In the genomic region with DNA sequence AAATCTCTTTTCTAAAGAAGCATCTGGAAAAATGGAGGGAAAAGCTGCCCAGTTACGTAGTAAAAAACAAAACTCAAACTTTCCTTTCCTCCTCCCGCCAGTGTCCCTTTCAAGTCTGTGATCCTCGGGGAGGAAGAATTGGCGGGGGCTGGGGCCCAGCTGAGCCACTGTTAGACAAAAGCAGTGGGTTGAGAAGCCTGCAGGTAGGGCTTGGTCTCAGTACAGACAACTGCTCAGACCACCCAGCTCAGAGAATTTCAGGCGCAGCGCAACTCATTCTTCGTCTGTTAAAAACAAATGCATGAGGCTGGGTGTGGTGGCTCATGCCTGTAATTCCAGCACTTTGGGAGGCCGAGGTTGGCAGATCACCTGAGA, we compare ENCODE assay signal across 17 cellular contexts.
DNase-seq lines count a peak whose midpoint lies in the region; ATAC-seq, FAIRE-seq and TF ChIP-seq lines count a peak whose summit lies in the region.
"Had no signal": no experiment of that assay in that cellular context is flagged by ENCODE, and none has a peak within 500 bp of the region (broad histone marks: within the 10 kb centered on the region; RNA-seq: fewer than 3 reads in every experiment).

No MANE protein-coding gene starts in this region.

- H3K4me3 ChIP-seq in ascending aorta (peak overlapping the region in 1 of 2 donors; percentile 12), kidney (ENCODE audit: low read length in 2 of 2) (no peak overlapping the region), subcutaneous abdominal adipose tissue (ENCODE audit: low read depth in 1 of 5, low read length in 5 of 5) (no peak overlapping the region)
- H3K4me3 ChIP-seq: HAP-1 had no signal

- H3K36me3 ChIP-seq in ascending aorta (no peaks in the 10 kb centered on the region), kidney (ENCODE audit: control insufficient read depth in 1 of 2, insufficient read depth in 2 of 2, low read length in 2 of 2) (no peaks in the 10 kb centered on the region), subcutaneous abdominal adipose tissue (ENCODE audit: control insufficient read depth in 5 of 5, insufficient read depth in 5 of 5, low read length in 5 of 5) (no peaks in the 10 kb centered on the region)
- H3K36me3 ChIP-seq: HAP-1 had no signal

- H3K9me3 ChIP-seq in ascending aorta (no peaks in the 10 kb centered on the region), kidney (ENCODE audit: control insufficient read depth in 1 of 2, low read length in 2 of 2) (no peaks in the 10 kb centered on the region), subcutaneous abdominal adipose tissue (ENCODE audit: control insufficient read depth in 5 of 5, low read length in 5 of 5) (no peaks in the 10 kb centered on the region)
- H3K9me3 ChIP-seq: HAP-1 had no signal

- H3K27ac ChIP-seq in ascending aorta (peak overlapping the region; percentile 91), kidney (ENCODE audit: low read depth in 2 of 2, low read length in 2 of 2) (peak overlapping the region; percentile 87 to 89), subcutaneous abdominal adipose tissue (ENCODE audit: low read depth, low read length) (peak overlapping the region; percentile 19)
- H3K27ac ChIP-seq: RWPE1 had no signal

- peaks cover 16 to 43% of the 10 kb centered on the region in 2 donors for H3K4me1 ChIP-seq in ascending aorta
- H3K4me1 ChIP-seq in kidney (ENCODE audit: control insufficient read depth in 1 of 2, insufficient read depth in 1 of 2, low read depth in 1 of 2, low read length in 2 of 2), result peaks cover 19% of the 10 kb centered on the region in 2 donors
- peaks cover 0 to 37% (median 29%) of the 10 kb centered on the region in 5 donors for H3K4me1 ChIP-seq in subcutaneous abdominal adipose tissue (ENCODE audit: control insufficient read depth in 5 of 5, insufficient read depth in 5 of 5, low read length in 5 of 5)
- H3K4me1 ChIP-seq: HAP-1 had no signal

- FAIRE-seq in kidney (lab: Jason Lieb, UNC), result no peak
- FAIRE-seq: A204.1, GM19239, HTR-8/SVneo had no signal

- DNase-seq in ELF-1 (ENCODE audit: low read depth, low spot score), result peak; percentile 69
- no peak for DNase-seq in ascending aorta (ENCODE audit: low spot score in 2 of 2)
- no peak for DNase-seq in kidney
- DNase-seq in NCI-H345 (lab: John Stamatoyannopoulos, UW), result no peak
- no peak for DNase-seq in GM19238 (ENCODE audit: insufficient read length, low spot score)
- DNase-seq: DMS 273 treated with DMSO at 0.1 percent for 48 hours, NCI-H1417, NCI-H1930, NCI-H446 treated with DMSO at 0.1 percent for 48 hours, PC-3 had no signal

- intact Hi-C loops in ascending aorta (cut with DNase I) (no loop called here), kidney (cut with DNase I) (no loop called here)

- H3K9ac ChIP-seq in kidney (ENCODE audit: low read length in 2 of 2), result peak overlapping the region in 1 of 2 donors; percentile 47
- H3K9ac ChIP-seq in subcutaneous abdominal adipose tissue (ENCODE audit: low read length in 5 of 5), result no peak overlapping the region

- TF ChIP-seq CTCF in ascending aorta (IDR thresholded peaks at IDR 0.05), result no peak
- TF ChIP-seq CTCF in kidney (IDR thresholded peaks at IDR 0.05; ENCODE audit: borderline replicate concordance, extremely low read depth, insufficient read depth), result no peak

- no peak for ATAC-seq in GM21381 (IDR thresholded peaks at IDR 0.05; ENCODE audit: unreplicated experiment)
- ATAC-seq: PC-3 had no signal

- H3K27me3 ChIP-seq in ascending aorta (no peaks in the 10 kb centered on the region), subcutaneous abdominal adipose tissue (ENCODE audit: control insufficient read depth in 5 of 5, insufficient read depth in 4 of 5, low read length in 5 of 5) (no peaks in the 10 kb centered on the region)

Comparison
In these comparisons a context has a peak if more than half of its experiments do, and no peak if none do; other contexts are left out.
1. H3K27ac ChIP-seq: peak in every context shown above with its lines; median percentile 91 in ascending aorta; 88 in kidney; 19 in subcutaneous abdominal adipose tissue.